ENCODE assay signal across 14 cellular contexts in genomic region chr16:51666821-51667220, GRCh38.
"Had no signal": no experiment of that assay in that cellular context is flagged by ENCODE, and none has a peak within 500 bp of the region (broad histone marks: within the 10 kb centered on the region; RNA-seq: fewer than 3 reads in every experiment).

No MANE protein-coding gene starts in this region.

- FAIRE-seq: pancreas had no signal

- H3K27me3 ChIP-seq: pancreas, tibial artery had no signal

- H3K4me3 ChIP-seq: lower lobe of right lung, pancreas, tibial artery had no signal

- H3K27ac ChIP-seq: lower lobe of right lung, pancreas, tibial artery had no signal

- H3K4me3 Mint-ChIP-seq: activated naive CD8-positive, alpha-beta T cell treated with anti-CD3 and anti-CD28 coated beads, Interleukin-2, amount 10 ng/mL, durations not matched to agents 7 days and 5 days; effector memory CD8-positive, alpha-beta T cell; naive B cell; stimulated activated memory B cell treated with anti-CD40 and anti-IgM and Interleukin-4, amounts not matched to agents 10 μg/mL and 1 μg/mL and 100 μg/mL, for 72 hours had no signal

- H3K36me3 ChIP-seq: lower lobe of right lung, pancreas, tibial artery had no signal

- H3K9me3 ChIP-seq: lower lobe of right lung, pancreas, tibial artery had no signal

- H3K4me1 Mint-ChIP-seq: activated naive CD8-positive, alpha-beta T cell treated with anti-CD3 and anti-CD28 coated beads, Interleukin-2, amount 10 ng/mL, durations not matched to agents 7 days and 5 days; naive B cell; stimulated activated memory B cell treated with anti-CD40 and anti-IgM and Interleukin-4, amounts not matched to agents 10 μg/mL and 1 μg/mL and 100 μg/mL, for 72 hours had no signal

- DNase-seq: activated CD4-positive, alpha-beta T cell treated with anti-CD3 and anti-CD28 coated beads, Interleukin-2, amount 50 U/mL, for 1 hour; activated CD8-positive, alpha-beta memory T cell treated with anti-CD3 and anti-CD28 coated beads for 24 hours; activated naive CD8-positive, alpha-beta T cell treated with anti-CD3 and anti-CD28 coated beads, Interleukin-2, amount 10 ng/mL, durations not matched to agents 7 days and 5 days; dermis blood vessel endothelial cell; effector memory CD8-positive, alpha-beta T cell; foreskin melanocyte; left cardiac atrium; lower lobe of right lung; naive B cell; pancreas; stimulated activated CD4-positive, alpha-beta T cell treated with anti-CD3 and anti-CD28 coated beads, Interleukin-2, amount 100 ng/mL, for 48 hours; T-helper 9 cell; tibial artery had no signal

- H3K27me3 Mint-ChIP-seq: activated naive CD8-positive, alpha-beta T cell treated with anti-CD3 and anti-CD28 coated beads, Interleukin-2, amount 10 ng/mL, durations not matched to agents 7 days and 5 days; effector memory CD8-positive, alpha-beta T cell; stimulated activated memory B cell treated with anti-CD40 and anti-IgM and Interleukin-4, amounts not matched to agents 10 μg/mL and 1 μg/mL and 100 μg/mL, for 72 hours had no signal

- H3K36me3 Mint-ChIP-seq: activated naive CD8-positive, alpha-beta T cell treated with anti-CD3 and anti-CD28 coated beads, Interleukin-2, amount 10 ng/mL, durations not matched to agents 7 days and 5 days; naive B cell; stimulated activated memory B cell treated with anti-CD40 and anti-IgM and Interleukin-4, amounts not matched to agents 10 μg/mL and 1 μg/mL and 100 μg/mL, for 72 hours had no signal

- H3K4me1 ChIP-seq: lower lobe of right lung, pancreas, tibial artery had no signal

- H3K27ac Mint-ChIP-seq: activated naive CD8-positive, alpha-beta T cell treated with anti-CD3 and anti-CD28 coated beads, Interleukin-2, amount 10 ng/mL, durations not matched to agents 7 days and 5 days; effector memory CD8-positive, alpha-beta T cell; naive B cell; stimulated activated memory B cell treated with anti-CD40 and anti-IgM and Interleukin-4, amounts not matched to agents 10 μg/mL and 1 μg/mL and 100 μg/mL, for 72 hours had no signal
